Comparison of ENCODE assay signal across 8 cellular contexts in the genomic region with DNA sequence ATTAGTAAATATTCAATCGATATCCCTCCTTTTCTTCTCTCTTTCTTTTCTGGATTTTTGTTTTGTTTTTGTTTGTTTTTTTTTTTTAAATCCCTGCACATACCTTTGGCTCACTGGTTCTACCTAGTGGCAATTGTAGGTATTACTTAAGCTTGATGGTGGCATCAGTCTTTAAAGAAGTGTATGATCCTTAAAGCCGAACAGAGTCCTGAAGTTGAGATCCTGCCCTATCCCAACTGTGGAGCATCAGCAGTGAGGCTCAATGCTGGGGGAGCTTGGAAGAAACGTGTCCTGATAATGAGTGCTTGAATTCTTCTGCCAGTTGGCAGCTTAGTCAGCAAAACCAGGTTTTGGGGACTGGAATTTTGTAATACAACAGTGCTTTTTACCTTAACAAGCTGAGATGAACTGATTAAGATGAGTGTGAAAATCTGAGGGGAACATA.
DNase-seq lines count a peak whose midpoint lies in the region; TF ChIP-seq lines count a peak whose summit lies in the region.

No MANE protein-coding gene starts in this region.

- DNase-seq in AG09319 (ENCODE audit: extremely low read depth, low read depth), result no peak
- DNase-seq in GM10248 (ENCODE audit: extremely low spot score), result peak; percentile 54
- DNase-seq in NCI-H2081 (lab: John Stamatoyannopoulos, UW), result peak; percentile 38 to 46
- peak; percentile 76 for DNase-seq in left kidney (ENCODE audit: low read depth, low spot score)
- no peak for DNase-seq in GM19238 (ENCODE audit: insufficient read length, low spot score)
- no peak for DNase-seq in hippocampal formation (lab: John Stamatoyannopoulos, UW)
- DNase-seq in T1000 (lab: John Stamatoyannopoulos, UW), result no peak

- H3K9me3 Mint-ChIP-seq in brain, result peaks cover 0 to 4% (median 0%) of the 10 kb centered on the region in 5 experiments

- POLR2A ChIA-PET in GM10248 (lab: Yijun Ruan, JAX), result no interaction called here

- H3K27me3 Mint-ChIP-seq in brain, result no peaks in the 10 kb centered on the region

- H3K4me1 Mint-ChIP-seq in brain, result peaks cover 10% of the 10 kb centered on the region

- CTCF ChIA-PET in GM10248 (lab: Yijun Ruan, JAX), result interaction anchor here (0.6 to 5.3 kb wide), 31 partner anchors 8 to 795 kb away, joined by 3 to 45 read pairs (median 3); partner anchors contain the start of gene PIGC

- no peak overlapping the region for H3K4me3 Mint-ChIP-seq in brain

- H3K36me3 Mint-ChIP-seq in brain, result no peaks in the 10 kb centered on the region

- H3K27ac Mint-ChIP-seq in brain, result no peak overlapping the region

- peak; percentile 66 for TF ChIP-seq CTCF in AG09319 (IDR thresholded peaks at IDR 0.05; ENCODE audit: low read depth, low read length)
- TF ChIP-seq CTCF in GM10248 (IDR thresholded peaks at IDR 0.05; ENCODE audit: control extremely low read depth, extremely low read depth, low read depth, missing control alignments), result peak; percentile 81
- peak; percentile 76 to 82 for TF ChIP-seq CTCF in brain (conservative IDR thresholded peaks at IDR 0.05)

Comparison
In these comparisons a context has a peak if more than half of its experiments do, and no peak if none do; other contexts are left out.
1. DNase-seq: peak in GM10248 (single experiment), NCI-H2081 (2 of 2) and left kidney (single experiment); none in AG09319 (single experiment), GM19238 (single experiment), hippocampal formation (0 of 2) and T1000 (single experiment).
2. Peak in every context shown above with its lines, with median percentiles within 50 percentile points of each other: CTCF ChIP-seq.